Comparison of ENCODE assay signal across 8 cellular contexts in genomic region chr10:31031666-31032514, GRCh38. TPM values are rescaled to one million over a fixed set of nuclear protein-coding genes. Genes with fewer than 3 reads are reported as not detected.
DNase-seq lines count a peak whose midpoint lies in the region; ATAC-seq and TF ChIP-seq lines count a peak whose summit lies in the region.

A gene with protein sequence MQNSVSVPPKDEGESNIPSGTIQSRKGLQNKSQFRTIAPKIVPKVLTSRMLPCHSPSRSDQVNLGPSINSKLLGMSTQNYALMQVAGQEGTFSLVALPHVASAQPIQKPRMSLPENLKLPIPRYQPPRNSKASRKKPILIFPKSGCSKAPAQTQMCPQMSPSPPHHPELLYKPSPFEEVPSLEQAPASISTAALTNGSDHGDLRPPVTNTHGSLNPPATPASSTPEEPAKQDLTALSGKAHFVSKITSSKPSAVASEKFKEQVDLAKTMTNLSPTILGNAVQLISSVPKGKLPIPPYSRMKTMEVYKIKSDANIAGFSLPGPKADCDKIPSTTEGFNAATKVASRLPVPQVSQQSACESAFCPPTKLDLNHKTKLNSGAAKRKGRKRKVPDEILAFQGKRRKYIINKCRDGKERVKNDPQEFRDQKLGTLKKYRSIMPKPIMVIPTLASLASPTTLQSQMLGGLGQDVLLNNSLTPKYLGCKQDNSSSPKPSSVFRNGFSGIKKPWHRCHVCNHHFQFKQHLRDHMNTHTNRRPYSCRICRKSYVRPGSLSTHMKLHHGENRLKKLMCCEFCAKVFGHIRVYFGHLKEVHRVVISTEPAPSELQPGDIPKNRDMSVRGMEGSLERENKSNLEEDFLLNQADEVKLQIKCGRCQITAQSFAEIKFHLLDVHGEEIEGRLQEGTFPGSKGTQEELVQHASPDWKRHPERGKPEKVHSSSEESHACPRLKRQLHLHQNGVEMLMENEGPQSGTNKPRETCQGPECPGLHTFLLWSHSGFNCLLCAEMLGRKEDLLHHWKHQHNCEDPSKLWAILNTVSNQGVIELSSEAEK (minus strand): TSS chr10:31031865. CDS start chr10:30877034, 154,831 bp downstream.

- DNase-seq in GM03348 (ENCODE audit: low spot score) (peak; percentile 99), HCEC 1CT (peak; percentile 97), MG63 (peak; percentile 95), SIG-M5 (lab: John Stamatoyannopoulos, UW) (peak; percentile 19), foreskin keratinocyte (peak; percentile 80 to 88)
- DNase-seq in activated naive CD4-positive, alpha-beta T cell (lab: John Stamatoyannopoulos, UW), result peak; percentile 75 to 93 (median 90)

- ATAC-seq in foreskin keratinocyte, result peak; percentile 90

- H3K4me1 ChIP-seq in foreskin keratinocyte, result peaks cover 18% of the 10 kb centered on the region
- peaks cover 29 to 30% of the 10 kb centered on the region in 2 experiments for H3K4me1 ChIP-seq in neutrophil (ENCODE audit: control insufficient read depth in 1 of 2, insufficient read depth in 1 of 2, low read depth in 1 of 2, low read length in 1 of 2)

- H3K4me3 ChIP-seq in MG63 (peak within 1 kb of the TSS; percentile 69), neutrophil (ENCODE audit: low read depth in 1 of 2, low read length in 1 of 2) (peak within 1 kb of the TSS; percentile 97 to 98)

- H3K36me3 ChIP-seq in MG63, result no peaks in the 10 kb centered on the region
- H3K36me3 ChIP-seq in neutrophil, result no peaks in the 10 kb centered on the region

- H3K27ac ChIP-seq in foreskin keratinocyte (peak within 1 kb of the TSS; percentile 93), neutrophil (peak within 1 kb of the TSS; percentile 97)

- no peaks in the 10 kb centered on the region for H3K27me3 ChIP-seq in MG63
- no peaks in the 10 kb centered on the region for H3K27me3 ChIP-seq in foreskin keratinocyte
- H3K27me3 ChIP-seq in neutrophil, result no peaks in the 10 kb centered on the region

- peak; percentile 80 for TF ChIP-seq CTCF in foreskin keratinocyte (conservative IDR thresholded peaks at IDR 0.05)
- peak; percentile 90 for TF ChIP-seq CTCF in neutrophil (IDR thresholded peaks at IDR 0.05)
- no peak for TF ChIP-seq CTCF in subcutaneous adipose tissue (IDR thresholded peaks at IDR 0.05; ENCODE audit: low read depth)

- no peaks in the 10 kb centered on the region for H3K9me3 ChIP-seq in MG63
- H3K9me3 ChIP-seq in neutrophil, result no peaks in the 10 kb centered on the region

RNA-seq across cellular contexts. Expression of the gene that starts here (rescaled TPM):
- total RNA-seq in MG63 (2014; rRNA removed; shearing (Covaris generic); ENCODE audit: low replicate concordance), result 0.30 and 3.7 TPM in 2 replicates
- 2.7 and 2.8 TPM in 2 replicates for total RNA-seq in foreskin keratinocyte
- polyA plus RNA-seq in foreskin keratinocyte, result 2.0 TPM in 2 replicates
- total RNA-seq in subcutaneous adipose tissue, result 10 to 100 TPM; 17.6 to 34.8 (median 23.6) TPM

Comparison
In these comparisons a context has a peak if more than half of its experiments do, and no peak if none do; other contexts are left out.
1. Peak in every context shown above with its lines: DNase-seq, ATAC-seq, H3K4me3 ChIP-seq and H3K27ac ChIP-seq.
2. DNase-seq: peak in every context shown above with its lines; median percentile 99 in GM03348; 97 in HCEC 1CT; 95 in MG63; 90 in activated naive CD4-positive, alpha-beta T cell; 84 in foreskin keratinocyte; 19 in SIG-M5.